In genomic region chr10:70364001-70364771, GRCh38 we compare ENCODE assay signal across 8 cellular contexts. TPM values are rescaled to one million over a fixed set of nuclear protein-coding genes. Genes with fewer than 3 reads are reported as not detected.
DNase-seq lines count a peak whose midpoint lies in the region; ATAC-seq and TF ChIP-seq lines count a peak whose summit lies in the region.

No MANE protein-coding gene starts in this region.

- H3K27me3 Mint-ChIP-seq in T-helper 2 cell treated with Interferon-gamma antibody and Interleukin-4, amounts not matched to agents 5 μg/mL and 100 μg/mL, for 36 hours (ENCODE audit: low read depth): no peaks in the 10 kb centered on the region

- no peaks in the 10 kb centered on the region for H3K36me3 Mint-ChIP-seq in T-helper 2 cell treated with Interferon-gamma antibody and Interleukin-4, amounts not matched to agents 5 μg/mL and 100 μg/mL, for 36 hours (ENCODE audit: low read depth)

- H3K27me3 ChIP-seq in ascending aorta: no peaks in the 10 kb centered on the region
- H3K27me3 ChIP-seq in right cardiac atrium (ENCODE audit: control insufficient read depth, insufficient read depth): no peaks in the 10 kb centered on the region
- no peaks in the 10 kb centered on the region for H3K27me3 ChIP-seq in aorta (ENCODE audit: control insufficient read depth in 1 of 2, insufficient read depth in 2 of 2, low read length in 1 of 2)

- H3K27ac Mint-ChIP-seq in T-helper 2 cell treated with Interferon-gamma antibody and Interleukin-4, amounts not matched to agents 5 μg/mL and 100 μg/mL, for 36 hours: no peak overlapping the region

- peaks cover 0 to 15% of the 10 kb centered on the region in 2 donors for H3K4me1 ChIP-seq in ascending aorta
- peaks cover 5% of the 10 kb centered on the region for H3K4me1 ChIP-seq in right cardiac atrium (ENCODE audit: control insufficient read depth, insufficient read depth, low read length)
- H3K4me1 ChIP-seq in aorta (ENCODE audit: control insufficient read depth in 1 of 2, insufficient read depth in 2 of 2, low read length in 2 of 2): no peaks in the 10 kb centered on the region

- H3K9me3 Mint-ChIP-seq in T-helper 2 cell treated with Interferon-gamma antibody and Interleukin-4, amounts not matched to agents 5 μg/mL and 100 μg/mL, for 36 hours: no peaks in the 10 kb centered on the region

- H3K9me3 ChIP-seq in ascending aorta (no peaks in the 10 kb centered on the region), right cardiac atrium (ENCODE audit: control insufficient read depth, low read length) (no peaks in the 10 kb centered on the region), aorta (ENCODE audit: control insufficient read depth, low read length) (no peaks in the 10 kb centered on the region)

- intact Hi-C loops in ascending aorta (cut with DNase I): loop anchor here (1.0 to 10.0 kb wide), 6 partner anchors 40 to 229 kb away; partner anchors contain the start of genes AIFM2, EIF4EBP2, PPA1 and SAR1A
- intact Hi-C loops in right cardiac atrium (cut with DNase I): loop anchor here (2.0 to 10.0 kb wide), 4 partner anchors 89 to 143 kb away; no protein-coding TSS in a partner anchor
- intact Hi-C loops in aorta (cut with DNase I): loop anchor here (1.0 to 5.0 kb wide), 2 partner anchors 67 to 143 kb away; no protein-coding TSS in a partner anchor

- DNase-seq in GM12864 (ENCODE audit: low read depth) (peak; percentile 55), NCI-H146 treated with DMSO at 0.1 percent for 48 hours (lab: John Stamatoyannopoulos, UW; ENCODE audit: unreplicated experiment) (peak; percentile 70), ascending aorta (ENCODE audit: low spot score in 2 of 2) (peak; percentile 75 to 97), right cardiac atrium (peak; percentile 93 to 97 (median 95)), retina (peak; percentile 88), aorta (peak; percentile 94 to 96)
- DNase-seq in T-helper 2 cell treated with Interferon-gamma antibody and Interleukin-4, amounts not matched to agents 5 μg/mL and 100 μg/mL, for 36 hours (ENCODE audit: low spot score): peak; percentile 82

- WGBS in right cardiac atrium: 27% methylated on average over 14 of the region's 14 CpGs
- WGBS in aorta, 2 donors: 2 to 12% methylated on average over 14 of the region's 14 CpGs

- TF ChIP-seq CTCF in GM12864 (IDR thresholded peaks at IDR 0.05; ENCODE audit: low read depth, low read length, missing control alignments) (peak; percentile 76), ascending aorta (IDR thresholded peaks at IDR 0.05) (peak; percentile 91 to 96 (median 94))

- H3K36me3 ChIP-seq in ascending aorta: no peaks in the 10 kb centered on the region
- no peaks in the 10 kb centered on the region for H3K36me3 ChIP-seq in aorta (ENCODE audit: control insufficient read depth in 1 of 2, insufficient read depth in 2 of 2, low read length in 1 of 2)

- H3K27ac ChIP-seq in ascending aorta (peak overlapping the region; percentile 91 to 95), right cardiac atrium (ENCODE audit: low read length) (peak overlapping the region; percentile 91), aorta (ENCODE audit: low read depth in 1 of 2, low read length in 2 of 2) (peak overlapping the region; percentile 12 to 65)

- H3K4me1 Mint-ChIP-seq in T-helper 2 cell treated with Interferon-gamma antibody and Interleukin-4, amounts not matched to agents 5 μg/mL and 100 μg/mL, for 36 hours (ENCODE audit: low read depth): peaks cover 8% of the 10 kb centered on the region

- peak; percentile 95 for ATAC-seq in HG02678 (IDR thresholded peaks at IDR 0.05; ENCODE audit: unreplicated experiment)
- peak; percentile 98 to 99 for ATAC-seq in right cardiac atrium
- ATAC-seq in aorta (ENCODE audit: low FRiP score): peak; percentile 97

- H3K4me3 ChIP-seq in GM12864 (ENCODE audit: low read depth, low read length): no peak overlapping the region
- peak overlapping the region; percentile 25 to 49 for H3K4me3 ChIP-seq in ascending aorta
- no peak overlapping the region for H3K4me3 ChIP-seq in right cardiac atrium (ENCODE audit: low read length)
- no peak overlapping the region for H3K4me3 ChIP-seq in aorta (ENCODE audit: low read length in 2 of 2)

- H3K4me3 Mint-ChIP-seq in T-helper 2 cell treated with Interferon-gamma antibody and Interleukin-4, amounts not matched to agents 5 μg/mL and 100 μg/mL, for 36 hours: peak overlapping the region; percentile 32

RNA-seq across cellular contexts. Expression of gene LRRC20, which starts 18.2 kb away (rescaled TPM):
- total RNA-seq in ascending aorta: 21.1 TPM
- 10 to 100 TPM; 17.7 to 46.4 (median 37.0) TPM for total RNA-seq in right cardiac atrium
- 33.4 TPM for polyA plus RNA-seq in right cardiac atrium
- 1 to 10 TPM; 1.9 to 5.6 TPM for total RNA-seq in aorta
- polyA plus RNA-seq in aorta: 1 to 10 TPM; 3.8 to 4.0 TPM

RNA-seq across cellular contexts. Expression of gene EIF4EBP2, which starts 39.8 kb away (rescaled TPM):
- total RNA-seq in ascending aorta (35.4 TPM), right cardiac atrium (10 to 100 TPM; 69.7 to 91.1 (median 78.0) TPM), aorta (10 to 100 TPM; 50.4 to 60.5 TPM)
- polyA plus RNA-seq in right cardiac atrium (29.6 TPM), aorta (10 to 100 TPM; 27.6 to 39.2 TPM)

Comparison
In these comparisons a context has a peak if more than half of its experiments do, and no peak if none do; other contexts are left out.
1. H3K4me3 ChIP-seq: peak in ascending aorta (2 of 2); none in GM12864 (single experiment), right cardiac atrium (single experiment) and aorta (0 of 2).
2. H3K27ac ChIP-seq: peak in every context shown above with its lines; median percentile 93 in ascending aorta; 91 in right cardiac atrium; 38 in aorta.
3. Peak in every context shown above with its lines, with median percentiles within 50 percentile points of each other: DNase-seq and ATAC-seq.